Comparison of ENCODE assay signal across 8 cellular contexts in genomic region chr19:18152817-18153554, GRCh38. TPM values are rescaled to one million over a fixed set of nuclear protein-coding genes. Genes with fewer than 3 reads are reported as not detected.
A peak's percentile ranks its signal among the peaks of the same experiment; 100 is the strongest.
DNase-seq lines count a peak whose midpoint lies in the region; ATAC-seq and TF ChIP-seq lines count a peak whose summit lies in the region.

Gene PIK3R2 (plus strand): TSS chr19:18153163. CDS start chr19:18155880, 2,717 bp downstream.

- CTCF ChIA-PET in CD8-positive, alpha-beta memory T cell (lab: Charles Lee), result interaction anchor here (0.9 to 2.7 kb wide), 13 partner anchors 8 to 221 kb away, joined by 3 to 22 read pairs (median 5); partner anchors contain the start of genes ARRDC2, CCDC124, IL12RB1 and RAB3A

- H3K4me1 ChIP-seq in CD8-positive, alpha-beta memory T cell (ENCODE audit: insufficient read depth, low read length), result peaks cover 21% of the 10 kb centered on the region
- H3K4me1 ChIP-seq in ectodermal cell (ENCODE audit: control insufficient read depth, insufficient read depth, low read length), result peaks cover 15% of the 10 kb centered on the region

- H3K36me3 ChIP-seq in CD8-positive, alpha-beta memory T cell (ENCODE audit: insufficient read depth, low read length), result no peaks in the 10 kb centered on the region
- no peaks in the 10 kb centered on the region for H3K36me3 ChIP-seq in ectodermal cell (ENCODE audit: control insufficient read depth, insufficient read depth, low read length)

- peak; percentile 99 to 100 (median 100) for DNase-seq in CD8-positive, alpha-beta memory T cell
- DNase-seq in HT-29 (ENCODE audit: low spot score), result peak; percentile 97
- DNase-seq in NK-92 treated with Interleukin-12 subunit alpha and Interleukin-12 subunit beta, amount 100 ng/mL, for 24 hours (lab: John Stamatoyannopoulos, UW), result peak; percentile 98
- DNase-seq in activated CD8-positive, alpha-beta memory T cell treated with anti-CD3 and anti-CD28 coated beads for 1 hour (ENCODE audit: extremely low read depth in 1 of 2, low read depth in 1 of 2), result peak; percentile 98 to 99
- peak; percentile 100 for DNase-seq in lower leg skin (ENCODE audit: low spot score in 2 of 2)
- peak; percentile 99 to 100 for DNase-seq in stimulated activated CD4-positive, alpha-beta T cell treated with anti-CD3 and anti-CD28 coated beads, Interleukin-4, amount 100 ng/mL, for 4 hours

- peak within 1 kb of the TSS; percentile 94 for H3K4me3 ChIP-seq in CD8-positive, alpha-beta memory T cell (ENCODE audit: low read length)
- H3K4me3 ChIP-seq in ectodermal cell (ENCODE audit: insufficient read depth, low read depth, low read length), result peak within 1 kb of the TSS; percentile 70
- peak within 1 kb of the TSS; percentile 76 for H3K4me3 ChIP-seq in lower leg skin (ENCODE audit: low read depth, poor library complexity, severe bottlenecking)

- peaks cover 29 to 37% (median 33%) of the 10 kb centered on the region in 3 donors for H3K4me1 Mint-ChIP-seq in CD8-positive, alpha-beta memory T cell

- ATAC-seq in GM21360 (IDR thresholded peaks at IDR 0.05; ENCODE audit: unreplicated experiment), result peak; percentile 71

- TF ChIP-seq CTCF in lower leg skin (IDR thresholded peaks at IDR 0.05), result no peak

- no peaks in the 10 kb centered on the region for H3K9me3 Mint-ChIP-seq in CD8-positive, alpha-beta memory T cell

- WGBS in ectodermal cell, 2 experiments, result 0% methylated on average over 86 of the region's 86 CpGs
- WGBS in lower leg skin, 2 donors, result 1% methylated on average over 39 to 58 of the region's 86 CpGs

- peak within 1 kb of the TSS; percentile 85 to 94 (median 89) for H3K4me3 Mint-ChIP-seq in CD8-positive, alpha-beta memory T cell

- no peak for TF ChIP-seq POLR2A in lower leg skin (IDR thresholded peaks at IDR 0.05)

- no peaks in the 10 kb centered on the region for H3K27me3 ChIP-seq in CD8-positive, alpha-beta memory T cell (ENCODE audit: insufficient read depth, low read length, poor library complexity, severe bottlenecking)
- no peaks in the 10 kb centered on the region for H3K27me3 ChIP-seq in ectodermal cell (ENCODE audit: control insufficient read depth, insufficient read depth, low read length, poor library complexity, severe bottlenecking)

- H3K27me3 Mint-ChIP-seq in CD8-positive, alpha-beta memory T cell, result no peaks in the 10 kb centered on the region

- H3K27ac Mint-ChIP-seq in CD8-positive, alpha-beta memory T cell, result peak within 1 kb of the TSS; percentile 94 to 98 (median 94)

- H3K9me3 ChIP-seq in CD8-positive, alpha-beta memory T cell (ENCODE audit: low read length), result no peaks in the 10 kb centered on the region
- no peaks in the 10 kb centered on the region for H3K9me3 ChIP-seq in ectodermal cell (ENCODE audit: control insufficient read depth, low read length)

- peaks cover 0 to 26% (median 0%) of the 10 kb centered on the region in 3 donors for H3K36me3 Mint-ChIP-seq in CD8-positive, alpha-beta memory T cell

- POLR2A ChIA-PET in CD8-positive, alpha-beta memory T cell (lab: Charles Lee), result interaction anchor here (0.6 to 2.2 kb wide), 7 partner anchors 8 to 276 kb away, joined by 3 to 20 read pairs (median 6); partner anchors contain the start of genes IL12RB1 and JUND

- H3K27ac ChIP-seq in CD8-positive, alpha-beta memory T cell (ENCODE audit: low read depth, low read length), result peak within 1 kb of the TSS; percentile 88
- H3K27ac ChIP-seq in ectodermal cell (ENCODE audit: insufficient read depth, low read depth, low read length, poor library complexity, severe bottlenecking), result peak within 1 kb of the TSS; percentile 99

- intact Hi-C loops in lower leg skin (cut with DNase I; ENCODE audit: low total_unique reads), result no loop called here

RNA-seq across cellular contexts. Expression of gene PIK3R2, which starts in this region (rescaled TPM):
- total RNA-seq in CD8-positive, alpha-beta memory T cell, result 10 to 100 TPM; 17.7 to 17.9 TPM
- polyA plus RNA-seq in CD8-positive, alpha-beta memory T cell, result 5.7 TPM
- total RNA-seq in HT-29 (2014; rRNA removed; shearing (Covaris generic)), result 26.4 and 37.7 TPM in 2 replicates
- polyA plus RNA-seq in ectodermal cell (2013, experiment 1 of 4), result 73.4 TPM
- 77.9 TPM for polyA plus RNA-seq in ectodermal cell (2013, experiment 2 of 4)
- 59.4 TPM for polyA plus RNA-seq in ectodermal cell (2013, experiment 3 of 4)
- polyA plus RNA-seq in ectodermal cell (2013, experiment 4 of 4), result 63.4 TPM
- total RNA-seq in lower leg skin, result 10 to 100 TPM in 3 of 4 donors, 1 to 10 TPM in 1; 8.3 to 39.4 (median 32.2) TPM

Comparison
In these comparisons a context has a peak if more than half of its experiments do, and no peak if none do; other contexts are left out.
1. Peak in every context shown above with its lines: DNase-seq, ATAC-seq, H3K4me3 ChIP-seq and H3K27ac ChIP-seq.